In the genomic region with DNA sequence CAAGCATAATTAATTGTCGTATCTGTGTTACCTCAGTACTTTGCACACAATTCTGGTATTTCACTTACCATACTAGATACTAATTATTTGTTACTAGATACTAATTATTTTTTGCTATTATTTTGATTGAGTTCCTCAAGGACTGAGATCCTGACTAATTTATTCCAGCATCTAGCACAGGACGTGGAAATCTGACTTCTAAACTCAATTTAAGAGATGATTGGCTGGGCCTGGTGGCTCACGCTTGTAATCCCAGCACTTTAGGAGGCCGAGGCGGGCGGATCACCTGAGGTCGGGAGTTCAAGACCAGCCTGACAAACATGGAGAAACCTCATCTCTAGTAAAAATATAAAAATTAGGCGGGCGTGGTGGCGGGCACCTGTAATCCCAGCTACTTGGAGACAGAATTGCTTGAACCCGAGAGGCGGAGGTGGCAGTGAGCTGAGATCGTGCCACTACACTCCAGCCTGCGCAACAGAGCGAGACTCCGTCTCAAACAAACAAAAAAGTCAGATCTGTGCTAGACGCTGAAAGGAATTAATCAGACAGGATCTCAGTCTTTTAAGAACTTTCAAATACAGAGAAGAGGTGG, we compare ENCODE assay signal across 1 cellular context.
TF ChIP-seq lines count a peak whose summit lies in the region.

No MANE protein-coding gene starts in this region.

TF ChIP-seq in K562, 482 proteins besides CTCF, POLR2A, EP300 and RAD21:
- 0 out of 2 replicates have a peak, but pooled peaks have one; percentile 44 for TF ChIP-seq CHAMP1 (IDR thresholded peaks at IDR 0.05)
- TF ChIP-seq HNRNPUL1 (IDR thresholded peaks at IDR 0.05; ENCODE audit: low read length), result no peak
- TF ChIP-seq MLLT1 (IDR thresholded peaks at IDR 0.05), result peak in 1 of 2 experiments; percentile 18; a peak in 2 of 4 replicates
- 0 out of 2 replicates have a peak, but pooled peaks have one; percentile 7 for TF ChIP-seq FOXP4 (CRISPR knock-in tag; IDR thresholded peaks at IDR 0.05; ENCODE audit: borderline replicate concordance)
- no peak for TF ChIP-seq ZBTB12 (CRISPR knock-in tag; IDR thresholded peaks at IDR 0.05)
- TF ChIP-seq RERE (CRISPR knock-in tag; IDR thresholded peaks at IDR 0.05; ENCODE audit: borderline replicate concordance), result peak; percentile 62; the same call in 1 of the 2 replicates
- no peak for TF ChIP-seq ZNF431 (CRISPR knock-in tag; IDR thresholded peaks at IDR 0.05)
- 0 out of 4 replicates have a peak, but pooled peaks of 1 of the 2 experiments have one; percentile 5 for TF ChIP-seq NONO (IDR thresholded peaks at IDR 0.05; ENCODE audit: low read depth in 2 of 2, low read length in 1 of 2)
- TF ChIP-seq ZNF175 (CRISPR knock-in tag; IDR thresholded peaks at IDR 0.05; ENCODE audit: low read depth), result no peak
- TF ChIP-seq CREB1 (IDR thresholded peaks at IDR 0.05), result no peak
- TF ChIP-seq CREB1 (CRISPR knock-in tag; IDR thresholded peaks at IDR 0.05), result 0 out of 2 replicates have a peak, but pooled peaks have one; percentile 4
- TF ChIP-seq DEAF1 (CRISPR knock-in tag; IDR thresholded peaks at IDR 0.05), result 0 out of 2 replicates have a peak, but pooled peaks have one; percentile 12
- no peak for TF ChIP-seq RAD51 (IDR thresholded peaks at IDR 0.05; ENCODE audit: borderline replicate concordance, low read depth)
- TF ChIP-seq THRB (CRISPR knock-in tag; conservative IDR thresholded peaks at IDR 0.05), result 0 out of 2 replicates have a peak, but pooled peaks have one; percentile 36
- TF ChIP-seq KDM1A (IDR thresholded peaks at IDR 0.05), result 0 out of 4 replicates have a peak, but pooled peaks of 1 of the 2 experiments have one; percentile 46
- TF ChIP-seq BACH1 (tag; IDR thresholded peaks at IDR 0.05), result peak; percentile 33; the same call in 1 of the 2 replicates
- TF ChIP-seq, protein P1, sequence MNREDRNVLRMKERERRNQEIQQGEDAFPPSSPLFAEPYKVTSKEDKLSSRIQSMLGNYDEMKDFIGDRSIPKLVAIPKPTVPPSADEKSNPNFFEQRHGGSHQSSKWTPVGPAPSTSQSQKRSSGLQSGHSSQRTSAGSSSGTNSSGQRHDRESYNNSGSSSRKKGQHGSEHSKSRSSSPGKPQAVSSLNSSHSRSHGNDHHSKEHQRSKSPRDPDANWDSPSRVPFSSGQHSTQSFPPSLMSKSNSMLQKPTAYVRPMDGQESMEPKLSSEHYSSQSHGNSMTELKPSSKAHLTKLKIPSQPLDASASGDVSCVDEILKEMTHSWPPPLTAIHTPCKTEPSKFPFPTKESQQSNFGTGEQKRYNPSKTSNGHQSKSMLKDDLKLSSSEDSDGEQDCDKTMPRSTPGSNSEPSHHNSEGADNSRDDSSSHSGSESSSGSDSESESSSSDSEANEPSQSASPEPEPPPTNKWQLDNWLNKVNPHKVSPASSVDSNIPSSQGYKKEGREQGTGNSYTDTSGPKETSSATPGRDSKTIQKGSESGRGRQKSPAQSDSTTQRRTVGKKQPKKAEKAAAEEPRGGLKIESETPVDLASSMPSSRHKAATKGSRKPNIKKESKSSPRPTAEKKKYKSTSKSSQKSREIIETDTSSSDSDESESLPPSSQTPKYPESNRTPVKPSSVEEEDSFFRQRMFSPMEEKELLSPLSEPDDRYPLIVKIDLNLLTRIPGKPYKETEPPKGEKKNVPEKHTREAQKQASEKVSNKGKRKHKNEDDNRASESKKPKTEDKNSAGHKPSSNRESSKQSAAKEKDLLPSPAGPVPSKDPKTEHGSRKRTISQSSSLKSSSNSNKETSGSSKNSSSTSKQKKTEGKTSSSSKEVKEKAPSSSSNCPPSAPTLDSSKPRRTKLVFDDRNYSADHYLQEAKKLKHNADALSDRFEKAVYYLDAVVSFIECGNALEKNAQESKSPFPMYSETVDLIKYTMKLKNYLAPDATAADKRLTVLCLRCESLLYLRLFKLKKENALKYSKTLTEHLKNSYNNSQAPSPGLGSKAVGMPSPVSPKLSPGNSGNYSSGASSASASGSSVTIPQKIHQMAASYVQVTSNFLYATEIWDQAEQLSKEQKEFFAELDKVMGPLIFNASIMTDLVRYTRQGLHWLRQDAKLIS (CRISPR knock-in tag; IDR thresholded peaks at IDR 0.05), result 0 out of 2 replicates have a peak, but pooled peaks have one; percentile 26
- no peak for TF ChIP-seq CEBPG (CRISPR knock-in tag; IDR thresholded peaks at IDR 0.05)
- TF ChIP-seq CEBPG (tag; conservative IDR thresholded peaks at IDR 0.05 in 1 of 2, IDR thresholded peaks at IDR 0.05 in 1 of 2), result 0 out of 4 replicates have a peak, but pooled peaks of 1 of the 2 experiments have one; percentile 1
- peak; percentile 41; the same call in 1 of the 2 replicates for TF ChIP-seq LCOR (CRISPR knock-in tag; IDR thresholded peaks at IDR 0.05)
- TF ChIP-seq RFX1 (IDR thresholded peaks at IDR 0.05), result no peak
- TF ChIP-seq CCAR2 (IDR thresholded peaks at IDR 0.05; ENCODE audit: low read depth, low read length), result no peak
- no peak for TF ChIP-seq PCBP1 (IDR thresholded peaks at IDR 0.05; ENCODE audit: low read depth, low read length, poor library complexity, severe bottlenecking)
